Comparison of ENCODE assay signal across 8 cellular contexts in the genomic region with DNA sequence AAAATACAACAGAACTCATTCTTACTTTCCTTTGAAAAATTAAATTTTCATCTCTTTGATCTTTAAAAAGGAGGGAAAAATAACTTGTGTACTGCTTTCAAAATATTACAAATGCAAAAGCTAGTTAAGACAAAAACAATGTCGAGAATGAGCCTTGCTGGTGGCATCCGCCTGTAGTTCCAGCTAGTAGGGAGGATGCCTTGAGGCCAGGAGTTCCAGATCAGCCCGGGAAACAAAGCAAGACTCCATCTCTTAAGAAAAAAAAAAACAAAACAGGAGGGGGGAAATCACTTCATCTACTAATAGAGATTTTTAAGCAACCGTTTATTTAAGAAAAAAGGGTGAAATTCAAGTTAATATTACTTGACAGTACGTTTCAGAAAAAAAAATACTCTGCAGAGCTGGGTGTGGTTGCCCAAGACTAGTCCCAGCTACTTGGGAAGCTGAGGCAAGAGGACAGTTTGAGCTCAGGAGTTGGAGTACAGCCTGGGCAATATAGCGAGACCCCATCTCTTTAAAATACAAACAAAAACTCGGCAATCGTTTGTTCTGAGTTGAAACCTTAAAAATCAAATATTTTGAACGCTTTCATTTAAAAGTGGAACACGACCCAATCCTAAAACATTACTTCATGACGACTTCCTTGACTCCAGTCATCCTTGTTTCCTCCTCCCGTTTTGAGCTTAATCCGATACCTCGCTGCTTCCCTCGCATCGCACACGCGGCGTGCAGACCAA. TPM values are rescaled to one million over a fixed set of nuclear protein-coding genes. Genes with fewer than 3 reads are reported as not detected.
DNase-seq lines count a peak whose midpoint lies in the region; ATAC-seq and TF ChIP-seq lines count a peak whose summit lies in the region.

No MANE protein-coding gene starts in this region.

- no peak for TF ChIP-seq CTCF in left lung (IDR thresholded peaks at IDR 0.05)
- TF ChIP-seq CTCF in transverse colon (IDR thresholded peaks at IDR 0.05), result no peak

- TF ChIP-seq EP300 in transverse colon (IDR thresholded peaks at IDR 0.05; ENCODE audit: low read depth), result no peak

- no peak for TF ChIP-seq POLR2A in transverse colon (IDR thresholded peaks at IDR 0.05)

- no peaks in the 10 kb centered on the region for H3K27me3 ChIP-seq in adipocyte (replicated peaks; ENCODE audit: control insufficient read depth, insufficient read depth, low read length)
- no peaks in the 10 kb centered on the region for H3K27me3 ChIP-seq in left lung
- H3K27me3 ChIP-seq in transverse colon, result no peaks in the 10 kb centered on the region

- intact Hi-C loops in left lung (cut with DNase I) (no loop called here), transverse colon (cut with DNase I; ENCODE audit: low total_unique reads) (no loop called here), posterior cingulate gyrus (cut with DNase I) (loop anchor here (5.0 to 10.0 kb wide), 2 partner anchors 96 to 129 kb away; a partner anchor contains a TSS)

- in situ Hi-C loops in transverse colon (cut with MboI; ENCODE audit: low pct_ligation_motif_present in 1 of 4, low pct_unique_long_range_greater_than_20kb in 1 of 4, low sequenced_read_pairs in 3 of 4), result no loop called here

- H3K9me3 Mint-ChIP-seq in stimulated activated naive CD8-positive, alpha-beta T cell treated with anti-CD3 and anti-CD28 coated beads, Interleukin-15, Interleukin-2, amounts not matched to agents 100 ng/mL and 50 ng/mL, for 24 hours, result no peaks in the 10 kb centered on the region

- H3K4me3 ChIP-seq in adipocyte (ENCODE audit: low read length) (peak overlapping the region; percentile 81), left lung (peak overlapping the region; percentile 78 to 83), transverse colon (peak overlapping the region; percentile 53 to 94 (median 88))

- 10 to 23% methylated on average over 7 to 19 of the region's 19 CpGs for WGBS in transverse colon (ENCODE audit: low coverage in 1 of 2), 2 donors

- peaks cover 51% of the 10 kb centered on the region for H3K4me1 Mint-ChIP-seq in stimulated activated naive CD8-positive, alpha-beta T cell treated with anti-CD3 and anti-CD28 coated beads, Interleukin-15, Interleukin-2, amounts not matched to agents 100 ng/mL and 50 ng/mL, for 24 hours (ENCODE audit: low read depth)

- H3K36me3 ChIP-seq in adipocyte (ENCODE audit: control insufficient read depth, insufficient read depth, low read length, severe bottlenecking) (no peaks in the 10 kb centered on the region), left lung (no peaks in the 10 kb centered on the region), transverse colon (no peaks in the 10 kb centered on the region)

- ATAC-seq in stimulated activated naive CD8-positive, alpha-beta T cell treated with anti-CD3 and anti-CD28 coated beads, Interleukin-15, Interleukin-2, amounts not matched to agents 100 U/mL and 50 U/mL, for 24 hours, result no peak
- ATAC-seq in left lung, result no peak
- ATAC-seq in HG02798 (IDR thresholded peaks at IDR 0.05; ENCODE audit: poor library complexity, unreplicated experiment), result no peak

- H3K9ac ChIP-seq in adipocyte (ENCODE audit: low read length), result peak overlapping the region; percentile 94

- H3K27ac ChIP-seq in left lung (peak overlapping the region; percentile 95 to 97), transverse colon (peak overlapping the region; percentile 95 to 100 (median 98))

- peak overlapping the region; percentile 86 for H3K4me3 Mint-ChIP-seq in stimulated activated naive CD8-positive, alpha-beta T cell treated with anti-CD3 and anti-CD28 coated beads, Interleukin-15, Interleukin-2, amounts not matched to agents 100 ng/mL and 50 ng/mL, for 24 hours

- no peak for DNase-seq in stimulated activated naive CD8-positive, alpha-beta T cell treated with anti-CD3 and anti-CD28 coated beads, Interleukin-15, Interleukin-2, amounts not matched to agents 100 U/mL and 50 U/mL, for 24 hours
- DNase-seq in adipocyte (ENCODE audit: low read depth) (no peak), left lung (no peak), transverse colon (no peak), posterior cingulate gyrus (no peak)
- no peak for DNase-seq in stimulated activated CD4-positive, alpha-beta T cell treated with anti-CD3 and anti-CD28 coated beads, Interleukin-2, amount 100 ng/mL, for 24 hours

- H3K36me3 Mint-ChIP-seq in stimulated activated naive CD8-positive, alpha-beta T cell treated with anti-CD3 and anti-CD28 coated beads, Interleukin-15, Interleukin-2, amounts not matched to agents 100 ng/mL and 50 ng/mL, for 24 hours (ENCODE audit: low read depth), result peaks cover 23% of the 10 kb centered on the region

- H3K27ac Mint-ChIP-seq in stimulated activated naive CD8-positive, alpha-beta T cell treated with anti-CD3 and anti-CD28 coated beads, Interleukin-15, Interleukin-2, amounts not matched to agents 100 ng/mL and 50 ng/mL, for 24 hours, result peak overlapping the region; percentile 83

- no peaks in the 10 kb centered on the region for H3K9me3 ChIP-seq in adipocyte (ENCODE audit: control insufficient read depth, low read length)
- H3K9me3 ChIP-seq in left lung, result no peaks in the 10 kb centered on the region
- H3K9me3 ChIP-seq in transverse colon, result no peaks in the 10 kb centered on the region

- peaks cover 30% of the 10 kb centered on the region for H3K4me1 ChIP-seq in adipocyte (ENCODE audit: control insufficient read depth, insufficient read depth, low read length)
- H3K4me1 ChIP-seq in left lung, result peaks cover 11 to 46% of the 10 kb centered on the region in 2 donors
- peaks cover 15 to 38% (median 22%) of the 10 kb centered on the region in 4 donors for H3K4me1 ChIP-seq in transverse colon

- no peaks in the 10 kb centered on the region for H3K27me3 Mint-ChIP-seq in stimulated activated naive CD8-positive, alpha-beta T cell treated with anti-CD3 and anti-CD28 coated beads, Interleukin-15, Interleukin-2, amounts not matched to agents 100 ng/mL and 50 ng/mL, for 24 hours

RNA-seq across cellular contexts. Expression of a gene that starts 1.2 kb away (rescaled TPM):
- 10 to 100 TPM; 54.2 to 71.4 TPM for total RNA-seq in left lung
- total RNA-seq in transverse colon, result 100 to 1,000 TPM in 1 of 4 donors, 10 to 100 TPM in 2, 1 to 10 TPM in 1; 8.6 to 108 (median 30.2) TPM

RNA-seq across cellular contexts. Expression of a gene that starts 50.5 kb away (rescaled TPM):
- total RNA-seq in left lung (10 to 100 TPM; 57.0 to 75.4 TPM), transverse colon (10 to 100 TPM; 24.2 to 35.8 (median 29.1) TPM)

RNA-seq across cellular contexts. Expression of a gene that starts 50.6 kb away (rescaled TPM):
- total RNA-seq in left lung (10 to 100 TPM; 63.0 to 75.3 TPM), transverse colon (10 to 100 TPM; 22.3 to 32.4 (median 26.7) TPM)
